Comparison of ENCODE assay signal across 21 cellular contexts in the genomic region with DNA sequence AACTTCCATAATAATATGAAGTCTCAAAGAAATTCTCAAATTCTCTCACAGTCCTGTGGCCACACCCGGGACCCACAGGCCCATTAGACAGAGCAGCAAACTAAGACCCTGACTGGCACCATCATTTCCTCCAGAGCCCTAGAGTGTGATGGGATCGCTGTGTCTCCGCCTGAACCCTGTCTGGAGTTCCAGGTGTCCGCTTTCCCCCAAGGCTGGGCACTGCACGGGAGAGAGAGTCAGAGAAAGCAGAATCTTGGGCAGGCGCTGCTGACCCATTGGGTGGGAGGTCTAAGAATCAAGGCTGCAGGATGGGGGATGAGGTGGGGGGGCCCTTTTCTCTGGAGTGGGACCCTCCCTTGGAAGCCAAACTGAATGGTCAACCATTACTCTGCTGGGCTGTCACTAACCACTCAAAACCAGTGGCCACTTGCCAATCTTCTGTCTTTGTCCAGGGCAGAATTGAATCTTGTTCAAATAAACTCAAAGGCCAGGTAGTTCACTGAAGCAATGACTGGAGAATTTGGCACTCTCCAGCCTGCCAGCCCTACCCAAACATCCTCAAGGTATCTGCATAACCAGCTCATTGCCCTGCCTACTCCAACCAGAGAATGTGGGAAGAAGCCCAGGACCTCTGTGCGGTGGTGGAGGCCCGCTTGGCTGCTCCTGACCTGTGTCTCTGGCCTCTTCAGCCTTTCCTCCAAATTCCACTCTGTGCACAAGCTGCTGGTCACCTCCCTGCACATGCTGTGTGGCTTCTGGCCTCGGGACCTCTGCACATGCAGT.
DNase-seq lines count a peak whose midpoint lies in the region; ATAC-seq, FAIRE-seq and TF ChIP-seq lines count a peak whose summit lies in the region.
"Had no signal": no experiment of that assay in that cellular context is flagged by ENCODE, and none has a peak within 500 bp of the region (broad histone marks: within the 10 kb centered on the region; RNA-seq: fewer than 3 reads in every experiment).

No MANE protein-coding gene starts in this region.

- no CpG with 5 or more reads among the region's 9 CpGs for WGBS in neuronal stem cell (ENCODE audit: extremely low coverage in 2 of 2, insufficient read length in 2 of 2, insufficient replicate concordance in 1 of 2), 2 donors

- H3K79me1 ChIP-seq in neuronal stem cell (ENCODE audit: low read depth, low read length): no peaks in the 10 kb centered on the region

- H2BK120ac ChIP-seq in neuronal stem cell (ENCODE audit: low read depth, low read length): no peak overlapping the region

- H3K36me3 Mint-ChIP-seq in CD14-positive monocyte: peaks cover 0 to 4% of the 10 kb centered on the region in 2 donors
- H3K36me3 Mint-ChIP-seq in stimulated activated memory B cell treated with anti-CD40 and anti-IgM and Interleukin-4, amounts not matched to agents 10 μg/mL and 1 μg/mL and 100 μg/mL, for 72 hours: peaks cover 7% of the 10 kb centered on the region
- H3K36me3 Mint-ChIP-seq: CD4-positive, alpha-beta memory T cell had no signal

- peak; percentile 93 for ATAC-seq in PC-3
- no peak for ATAC-seq in stimulated activated memory B cell treated with anti-CD40 and anti-IgM and Interleukin-4, amounts not matched to agents 10 μg/mL and 1 μg/mL and 100 μg/mL, for 72 hours
- ATAC-seq in GM21737 (IDR thresholded peaks at IDR 0.05; ENCODE audit: unreplicated experiment): no peak
- ATAC-seq: activated CD4-positive, alpha-beta T cell treated with anti-CD3 and anti-CD28 coated beads for 36 hours; effector memory CD8-positive, alpha-beta T cell; naive thymus-derived CD4-positive, alpha-beta T cell; SK-N-SH treated with all-trans-retinoic acid at 6 μM for 48 hours had no signal

- FAIRE-seq in GM12891 (lab: Jason Lieb, UNC): no peak
- FAIRE-seq: GM19239 had no signal

- H3K79me2 ChIP-seq in PC-3 (ENCODE audit: low read length): no peaks in the 10 kb centered on the region
- H3K79me2 ChIP-seq: hepatocyte had no signal

- TF ChIP-seq CTCF in CD14-positive monocyte (IDR thresholded peaks at IDR 0.05) (no peak), PC-3 (conservative IDR thresholded peaks at IDR 0.05; ENCODE audit: low read depth, low read length) (no peak)

- POLR2A ChIA-PET in PC-3 (lab: Charles Lee; ENCODE audit: unreplicated experiment): no interaction called here

- no peak for TF ChIP-seq POLR2A in GM12891 (IDR thresholded peaks at IDR 0.05; ENCODE audit: low read depth, low read length)

- H2AFZ ChIP-seq in PC-3 (ENCODE audit: low read length): peak overlapping the region; percentile 10; the same call in 1 of the 2 replicates
- no peak overlapping the region for H2AFZ ChIP-seq in neuronal stem cell (ENCODE audit: low read length)
- H2AFZ ChIP-seq: hepatocyte had no signal

- H3K4me2 ChIP-seq in PC-3 (ENCODE audit: low read length) (0 out of 2 replicates have a peak overlapping the region, but pooled peaks have one; percentile 7), neuronal stem cell (ENCODE audit: insufficient read depth, low read length, poor library complexity, severe bottlenecking) (no peak overlapping the region)
- H3K4me2 ChIP-seq: hepatocyte had no signal

- H3K4me1 ChIP-seq in PC-3 (ENCODE audit: insufficient read depth, low read length): peaks cover 32% of the 10 kb centered on the region
- H3K4me1 ChIP-seq in neuronal stem cell (ENCODE audit: control insufficient read depth in 2 of 2, insufficient read depth in 1 of 2, low read depth in 1 of 2, low read length in 2 of 2): peaks cover 4 to 10% of the 10 kb centered on the region in 2 donors

- peak overlapping the region; percentile 98 for H4K91ac ChIP-seq in neuronal stem cell (ENCODE audit: low read depth, low read length, poor library complexity)

- no peak overlapping the region for H3K14ac ChIP-seq in neuronal stem cell (ENCODE audit: low read length)

- no TSS peak for BruUV-seq in PC-3 (replicated peaks; lab: Mats Ljungman, UMichigan)

- H3K9ac ChIP-seq in PC-3 (ENCODE audit: low read length) (no peak overlapping the region), neuronal stem cell (ENCODE audit: low read depth, low read length, poor library complexity) (no peak overlapping the region)

- DNase-seq in CD14-positive monocyte (ENCODE audit: low spot score): no peak
- peak; percentile 85 for DNase-seq in PC-3
- DNase-seq in glomerular visceral epithelial cell (ENCODE audit: extremely low spot score): peak; percentile 49
- DNase-seq in neuronal stem cell (ENCODE audit: low spot score): no peak
- no peak for DNase-seq in activated CD8-positive, alpha-beta memory T cell treated with anti-CD3 and anti-CD28 coated beads for 24 hours
- DNase-seq in GM12891 (ENCODE audit: insufficient read length, low spot score): no peak
- DNase-seq: activated CD4-positive, alpha-beta T cell treated with anti-CD3 and anti-CD28 coated beads for 36 hours; amniotic stem cell; CD4-positive, alpha-beta memory T cell; cerebellar nuclear complex; effector memory CD8-positive, alpha-beta T cell; naive thymus-derived CD4-positive, alpha-beta T cell; NCI-H187; stimulated activated CD4-positive, alpha-beta T cell treated with anti-CD3 and anti-CD28 coated beads, Interleukin-12 subunit alpha, Interleukin-12 subunit beta, amount 100 ng/mL, for 4 hours; stimulated activated naive CD4-positive, alpha-beta T cell treated with Interleukin-2 at 50 U/mL for 16 hours had no signal

- peak overlapping the region; percentile 39 for H3K23ac ChIP-seq in neuronal stem cell (ENCODE audit: low read depth, low read length, poor library complexity)

- H3K27me3 ChIP-seq in PC-3 (ENCODE audit: low read length): no peaks in the 10 kb centered on the region
- H3K27me3 ChIP-seq in neuronal stem cell (ENCODE audit: control insufficient read depth in 3 of 3, insufficient read depth in 3 of 3, low read depth in 1 of 3, low read length in 3 of 3): peaks cover 0 to 10% (median 0%) of the 10 kb centered on the region in 3 experiments
- H3K27me3 ChIP-seq: hepatocyte had no signal

- intact Hi-C loops in CD14-positive monocyte (cut with micrococcal nuclease) (no loop called here), PC-3 (cut with micrococcal nuclease) (no loop called here)

- H3K18ac ChIP-seq in neuronal stem cell (ENCODE audit: low read length): peak overlapping the region; percentile 84

- H3K4me1 Mint-ChIP-seq in CD14-positive monocyte: peaks cover 44% of the 10 kb centered on the region
- H3K4me1 Mint-ChIP-seq in stimulated activated memory B cell treated with anti-CD40 and anti-IgM and Interleukin-4, amounts not matched to agents 10 μg/mL and 1 μg/mL and 100 μg/mL, for 72 hours: no peaks in the 10 kb centered on the region
- H3K4me1 Mint-ChIP-seq: CD4-positive, alpha-beta memory T cell had no signal

- no peaks in the 10 kb centered on the region for H4K20me1 ChIP-seq in PC-3 (ENCODE audit: low read length)

- H3K4me3 ChIP-seq in PC-3 (ENCODE audit: low read length): no peak overlapping the region
- H3K4me3 ChIP-seq in neuronal stem cell (ENCODE audit: low read length in 2 of 2): no peak overlapping the region
- H3K4me3 ChIP-seq: hepatocyte had no signal

- peaks cover 0 to 6% (median 0%) of the 10 kb centered on the region in 3 donors for H3K27me3 Mint-ChIP-seq in CD14-positive monocyte (ENCODE audit: low read depth in 3 of 3)
- peaks cover 51% of the 10 kb centered on the region for H3K27me3 Mint-ChIP-seq in stimulated activated memory B cell treated with anti-CD40 and anti-IgM and Interleukin-4, amounts not matched to agents 10 μg/mL and 1 μg/mL and 100 μg/mL, for 72 hours
- H3K27me3 Mint-ChIP-seq: progenitor cell of endocrine pancreas had no signal

- H4K8ac ChIP-seq in neuronal stem cell (ENCODE audit: low read depth, low read length): no peak overlapping the region

- no peaks in the 10 kb centered on the region for H3K9me3 Mint-ChIP-seq in CD14-positive monocyte
- peaks cover 12% of the 10 kb centered on the region for H3K9me3 Mint-ChIP-seq in stimulated activated memory B cell treated with anti-CD40 and anti-IgM and Interleukin-4, amounts not matched to agents 10 μg/mL and 1 μg/mL and 100 μg/mL, for 72 hours

- peak overlapping the region; percentile 64 for H3K27ac ChIP-seq in PC-3 (ENCODE audit: low read length)
- no peak overlapping the region for H3K27ac ChIP-seq in neuronal stem cell (replicated peaks; ENCODE audit: low read length)
- H3K27ac ChIP-seq: hepatocyte had no signal

- H2BK5ac ChIP-seq in neuronal stem cell (ENCODE audit: low read length): peak overlapping the region; percentile 16

- H3K4me3 Mint-ChIP-seq in CD14-positive monocyte: peak overlapping the region in 1 of 2 donors; percentile 57
- no peak overlapping the region for H3K4me3 Mint-ChIP-seq in stimulated activated memory B cell treated with anti-CD40 and anti-IgM and Interleukin-4, amounts not matched to agents 10 μg/mL and 1 μg/mL and 100 μg/mL, for 72 hours
- H3K4me3 Mint-ChIP-seq: activated CD4-positive, alpha-beta T cell treated with anti-CD3 and anti-CD28 coated beads for 36 hours; CD4-positive, alpha-beta memory T cell; effector memory CD8-positive, alpha-beta T cell; naive thymus-derived CD4-positive, alpha-beta T cell had no signal

- H3F3A ChIP-seq in PC-3 (ENCODE audit: low read length, unreplicated experiment): no peaks in the 10 kb centered on the region

- peak overlapping the region; percentile 52 for H2BK15ac ChIP-seq in neuronal stem cell (ENCODE audit: low read length)

- H3K27ac Mint-ChIP-seq in CD14-positive monocyte: peak overlapping the region; percentile 56 to 85 (median 75)
- H3K27ac Mint-ChIP-seq in stimulated activated memory B cell treated with anti-CD40 and anti-IgM and Interleukin-4, amounts not matched to agents 10 μg/mL and 1 μg/mL and 100 μg/mL, for 72 hours: no peak overlapping the region
- H3K27ac Mint-ChIP-seq: activated CD4-positive, alpha-beta T cell treated with anti-CD3 and anti-CD28 coated beads for 36 hours; CD4-positive, alpha-beta memory T cell; effector memory CD8-positive, alpha-beta T cell; naive thymus-derived CD4-positive, alpha-beta T cell; progenitor cell of endocrine pancreas had no signal

- H3K9me2 ChIP-seq in PC-3 (replicated peaks; ENCODE audit: low read length): no peaks in the 10 kb centered on the region

- no peak overlapping the region for H3K4ac ChIP-seq in neuronal stem cell (ENCODE audit: low read length)

- CTCF ChIA-PET in PC-3 (lab: Charles Lee): no interaction called here

- H2AK5ac ChIP-seq in neuronal stem cell (ENCODE audit: low read depth, low read length): peak overlapping the region; percentile 79

- no peaks in the 10 kb centered on the region for H3K9me3 ChIP-seq in PC-3 (ENCODE audit: low read length)
- no peaks in the 10 kb centered on the region for H3K9me3 ChIP-seq in neuronal stem cell (replicated peaks in 1 of 2; ENCODE audit: control insufficient read depth in 2 of 2, insufficient read depth in 1 of 2, low read depth in 1 of 2, low read length in 2 of 2)

- no peaks in the 10 kb centered on the region for H3K36me3 ChIP-seq in PC-3 (ENCODE audit: low read depth, low read length)
- H3K36me3 ChIP-seq in neuronal stem cell (replicated peaks in 1 of 2; ENCODE audit: control insufficient read depth in 2 of 2, insufficient read depth in 2 of 2, low read length in 2 of 2): no peaks in the 10 kb centered on the region

- peak overlapping the region; percentile 24 for H2BK12ac ChIP-seq in neuronal stem cell (ENCODE audit: low read length)

TF ChIP-seq in GM12891, 5 proteins besides CTCF, POLR2A, EP300 and RAD21 (continues in another document):
- TF ChIP-seq POLR2AphosphoS5 (IDR thresholded peaks at IDR 0.05; ENCODE audit: low read depth, low read length): no peak
- TF ChIP-seq TAF1 (IDR thresholded peaks at IDR 0.05; ENCODE audit: low read depth, low read length): no peak
- TF ChIP-seq POU2F2 (IDR thresholded peaks at IDR 0.05; ENCODE audit: low read depth, low read length): no peak

Comparison
In these comparisons a context has a peak if more than half of its experiments do, and no peak if none do; other contexts are left out.
1. DNase-seq: peak in PC-3 (single experiment) and glomerular visceral epithelial cell (single experiment); none in CD14-positive monocyte (single experiment), neuronal stem cell (single experiment), activated CD8-positive, alpha-beta memory T cell treated with anti-CD3 and anti-CD28 coated beads for 24 hours (single experiment) and GM12891 (single experiment).